ENCODE assay signal across 8 cellular contexts in genomic region chr22:45235101-45235777, GRCh38. TPM values are rescaled to one million over a fixed set of nuclear protein-coding genes. Genes with fewer than 3 reads are reported as not detected.
DNase-seq lines count a peak whose midpoint lies in the region; ATAC-seq and TF ChIP-seq lines count a peak whose summit lies in the region.

No MANE protein-coding gene starts in this region.

- intact Hi-C loops in ovary (cut with DNase I) = no loop called here

- peak; percentile 87 for ATAC-seq in activated CD8-positive, alpha-beta memory T cell treated with anti-CD3 and anti-CD28 coated beads, Interleukin-2, amount 10 ng/mL, durations not matched to agents 7 days and 5 days
- ATAC-seq in HG02870 (IDR thresholded peaks at IDR 0.05; ENCODE audit: unreplicated experiment) = peak; percentile 65
- ATAC-seq in esophagus mucosa = no peak

- H3K27ac ChIP-seq in OCI-LY1 (ENCODE audit: low read depth, low read length, poor library complexity, severe bottlenecking) (no peak overlapping the region), mucosa of rectum (ENCODE audit: low read depth in 2 of 2, low read length in 2 of 2) (peak overlapping the region; percentile 53 to 68), ovary (no peak overlapping the region)

- H3K27ac Mint-ChIP-seq in activated CD8-positive, alpha-beta memory T cell treated with anti-CD3 and anti-CD28 coated beads, Interleukin-2, amount 10 ng/mL, durations not matched to agents 7 days and 5 days = peak overlapping the region; percentile 70

- H2AFZ ChIP-seq in OCI-LY1 (ENCODE audit: low read length) = no peak overlapping the region

- peak; percentile 81 for DNase-seq in activated CD8-positive, alpha-beta memory T cell treated with anti-CD3 and anti-CD28 coated beads, Interleukin-2, amount 10 ng/mL, durations not matched to agents 7 days and 5 days
- DNase-seq in activated CD8-positive, alpha-beta memory T cell treated with anti-CD3 and anti-CD28 coated beads, Interleukin-2, amount 50 U/mL, for 4 hours = no peak
- DNase-seq in ovary (no peak), erythroblast (lab: John Stamatoyannopoulos, UW) (no peak)

- peak overlapping the region; percentile 9 for H3K4me3 ChIP-seq in OCI-LY1 (ENCODE audit: low read depth, low read length, poor library complexity, severe bottlenecking)
- peak overlapping the region in 1 of 2 donors; percentile 20 for H3K4me3 ChIP-seq in mucosa of rectum (ENCODE audit: low read length in 2 of 2)
- no peak overlapping the region for H3K4me3 ChIP-seq in ovary

- H3K27me3 ChIP-seq in OCI-LY1 (ENCODE audit: insufficient read depth, low read length) (no peaks in the 10 kb centered on the region), mucosa of rectum (ENCODE audit: control insufficient read depth in 2 of 2, insufficient read depth in 2 of 2, low read length in 2 of 2) (no peaks in the 10 kb centered on the region), ovary (no peaks in the 10 kb centered on the region)

- TF ChIP-seq EP300 in ovary (IDR thresholded peaks at IDR 0.05) = no peak

- no peaks in the 10 kb centered on the region for H3K9me3 Mint-ChIP-seq in activated CD8-positive, alpha-beta memory T cell treated with anti-CD3 and anti-CD28 coated beads, Interleukin-2, amount 10 ng/mL, durations not matched to agents 7 days and 5 days (ENCODE audit: low read depth)

- no peak for TF ChIP-seq CTCF in OCI-LY1 (IDR thresholded peaks at IDR 0.05; ENCODE audit: low read length)
- TF ChIP-seq CTCF in ovary (IDR thresholded peaks at IDR 0.05) = no peak

- H3K36me3 Mint-ChIP-seq in activated CD8-positive, alpha-beta memory T cell treated with anti-CD3 and anti-CD28 coated beads, Interleukin-2, amount 10 ng/mL, durations not matched to agents 7 days and 5 days = peaks cover 4% of the 10 kb centered on the region

- no peaks in the 10 kb centered on the region for H4K20me1 ChIP-seq in OCI-LY1 (ENCODE audit: insufficient read depth, low read length)

- H3K79me2 ChIP-seq in OCI-LY1 (ENCODE audit: insufficient read depth, low read length) = no peaks in the 10 kb centered on the region

- peaks cover 32% of the 10 kb centered on the region for H3K4me1 Mint-ChIP-seq in activated CD8-positive, alpha-beta memory T cell treated with anti-CD3 and anti-CD28 coated beads, Interleukin-2, amount 10 ng/mL, durations not matched to agents 7 days and 5 days

- no peaks in the 10 kb centered on the region for H3F3A ChIP-seq in OCI-LY1 (ENCODE audit: insufficient read depth, low read length)

- no peaks in the 10 kb centered on the region for H3K9me3 ChIP-seq in OCI-LY1 (ENCODE audit: low read length)
- H3K9me3 ChIP-seq in mucosa of rectum (ENCODE audit: control insufficient read depth in 2 of 2, low read length in 2 of 2) = no peaks in the 10 kb centered on the region
- no peaks in the 10 kb centered on the region for H3K9me3 ChIP-seq in ovary

- H3K36me3 ChIP-seq in OCI-LY1 (ENCODE audit: insufficient read depth, low read length) (peaks cover 9% of the 10 kb centered on the region; the same call in 1 of the 2 replicates), mucosa of rectum (ENCODE audit: control insufficient read depth in 2 of 2, insufficient read depth in 2 of 2, low read length in 2 of 2) (no peaks in the 10 kb centered on the region), ovary (no peaks in the 10 kb centered on the region)

- peaks cover 32% of the 10 kb centered on the region for H3K4me1 ChIP-seq in OCI-LY1 (ENCODE audit: insufficient read depth, low read length, severe bottlenecking)
- peaks cover 13 to 21% of the 10 kb centered on the region in 2 donors for H3K4me1 ChIP-seq in mucosa of rectum (ENCODE audit: control insufficient read depth in 2 of 2, insufficient read depth in 2 of 2, low read length in 2 of 2)
- peaks cover 7% of the 10 kb centered on the region for H3K4me1 ChIP-seq in ovary (ENCODE audit: insufficient read depth)

- H3K9ac ChIP-seq in OCI-LY1 (ENCODE audit: low read length) = no peak overlapping the region
- peak overlapping the region in 1 of 2 donors; percentile 17 for H3K9ac ChIP-seq in mucosa of rectum (ENCODE audit: low read depth in 1 of 2, low read length in 2 of 2)

- H3K4me2 ChIP-seq in OCI-LY1 (ENCODE audit: low read length) = peak overlapping the region; percentile 41; the same call in 1 of the 2 replicates

- CTCF ChIA-PET in activated CD8-positive, alpha-beta memory T cell treated with anti-CD3 and anti-CD28 coated beads, Interleukin-2, amount 10 ng/mL, durations not matched to agents 7 days and 5 days (lab: Charles Lee) = interaction anchor here (0.6 to 2.5 kb wide), 3 partner anchors 15 to 206 kb away, joined by 3 to 15 read pairs (median 5); no protein-coding TSS in a partner anchor

- TF ChIP-seq POLR2A in ovary (IDR thresholded peaks at IDR 0.05) (no peak), erythroblast (IDR thresholded peaks at IDR 0.05; ENCODE audit: low read length) (no peak)

- H3K9me2 ChIP-seq in OCI-LY1 (ENCODE audit: low read depth, low read length) = no peaks in the 10 kb centered on the region

- no peak overlapping the region for H3K4me3 Mint-ChIP-seq in activated CD8-positive, alpha-beta memory T cell treated with anti-CD3 and anti-CD28 coated beads, Interleukin-2, amount 10 ng/mL, durations not matched to agents 7 days and 5 days

- WGBS in ovary, 3 donors = 86 to 87% (median 87%) methylated on average over 23 of the region's 23 CpGs

- no peaks in the 10 kb centered on the region for H3K27me3 Mint-ChIP-seq in activated CD8-positive, alpha-beta memory T cell treated with anti-CD3 and anti-CD28 coated beads, Interleukin-2, amount 10 ng/mL, durations not matched to agents 7 days and 5 days

RNA-seq across cellular contexts. Expression of gene KIAA0930, which starts 5.5 kb away (rescaled TPM):
- 10 to 100 TPM; 35.1 to 38.6 TPM for total RNA-seq in activated CD8-positive, alpha-beta memory T cell treated with anti-CD3 and anti-CD28 coated beads, Interleukin-2, amount 10 ng/mL, durations not matched to agents 7 days and 5 days
- total RNA-seq in ovary (10 to 100 TPM; 14.8 to 40.0 (median 33.9) TPM), esophagus mucosa (45.4 TPM)
- 10 to 100 TPM; 17.3 to 19.4 TPM for polyA plus RNA-seq in ovary

RNA-seq across cellular contexts. Expression of gene UPK3A, which starts 49.5 kb away (rescaled TPM):
- total RNA-seq in activated CD8-positive, alpha-beta memory T cell treated with anti-CD3 and anti-CD28 coated beads, Interleukin-2, amount 10 ng/mL, durations not matched to agents 7 days and 5 days = not detected
- not detected for total RNA-seq in ovary
- polyA plus RNA-seq in ovary = under 1 TPM in 1 of 2 donors, not detected in 1; 0.22 TPM
- total RNA-seq in esophagus mucosa = not detected

Comparison
In these comparisons a context has a peak if more than half of its experiments do, and no peak if none do; other contexts are left out.
1. H3K27ac ChIP-seq: peak in mucosa of rectum (2 of 2); none in OCI-LY1 (single experiment) and ovary (0 of 2).